In the genomic region with DNA sequence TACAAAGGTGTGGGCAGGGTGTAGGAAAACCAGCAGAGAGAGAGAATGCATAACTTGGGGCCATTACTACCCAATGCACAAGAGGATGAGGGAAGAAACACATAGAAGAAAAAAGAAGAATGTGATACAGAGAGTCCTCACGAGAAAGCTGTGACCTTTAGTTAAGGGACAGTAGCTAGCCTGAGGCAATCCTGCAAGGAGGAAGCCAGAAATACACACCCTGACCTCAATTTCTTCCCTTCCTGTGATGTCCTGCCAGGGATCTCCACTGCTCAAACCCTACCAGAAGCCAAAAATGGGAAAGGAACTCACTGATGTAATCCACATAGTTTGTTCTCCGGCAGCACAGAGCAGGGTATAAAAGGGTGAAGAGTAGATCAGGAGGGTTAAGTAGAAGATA, we compare ENCODE assay signal across 16 cellular contexts. TPM values are rescaled to one million over a fixed set of nuclear protein-coding genes. Genes with fewer than 3 reads are reported as not detected.
"Had no signal": no experiment of that assay in that cellular context is flagged by ENCODE, and none has a peak within 500 bp of the region (broad histone marks: within the 10 kb centered on the region; RNA-seq: fewer than 3 reads in every experiment).

No MANE protein-coding gene starts in this region.

- H3K36me3 ChIP-seq: esophagus muscularis mucosa, upper lobe of right lung had no signal

- DNase-seq: activated CD4-positive, alpha-beta T cell treated with anti-CD3 and anti-CD28 coated beads, Interleukin-2, amount 50 U/mL, for 48 hours; activated CD4-positive, CD25-positive, alpha-beta regulatory T cell treated with anti-CD3 and anti-CD28 coated beads, Interleukin-2, amount 50 U/mL, for 72 hours; activated CD8-positive, alpha-beta memory T cell treated with anti-CD3 and anti-CD28 coated beads, Interleukin-2, amount 10 ng/mL, durations not matched to agents 7 days and 5 days; activated effector memory CD4-positive, alpha-beta T cell treated with Interleukin-2 at 50 U/mL for 16 hours; activated T-cell treated with anti-CD3 and anti-CD28 coated beads, Interleukin-2, amount 50 U/mL, for 24 hours; amniotic stem cell; hippocampal formation; left ventricle myocardium superior; retina; stimulated activated CD4-positive, alpha-beta T cell treated with anti-CD3 and anti-CD28 coated beads, Interleukin-4, amount 100 ng/mL, for 24 hours; stimulated activated naive CD8-positive, alpha-beta T cell treated with anti-CD3 and anti-CD28 coated beads, Interleukin-15, amount 100 ng/mL, for 72 hours; testis; upper lobe of right lung had no signal

- H3K4me1 Mint-ChIP-seq: activated CD8-positive, alpha-beta memory T cell treated with anti-CD3 and anti-CD28 coated beads, Interleukin-2, amount 10 ng/mL, durations not matched to agents 7 days and 5 days; activated naive CD4-positive, alpha-beta T cell treated with anti-CD3 and anti-CD28 coated beads, Interleukin-2, amount 50 U/mL, for 24 hours; stimulated activated naive CD8-positive, alpha-beta T cell treated with anti-CD3 and anti-CD28 coated beads, Interleukin-15, amount 100 ng/mL, for 72 hours had no signal

- H3K4me1 ChIP-seq: esophagus muscularis mucosa, testis, upper lobe of right lung had no signal

- H3K9me3 ChIP-seq: esophagus muscularis mucosa, testis, upper lobe of right lung had no signal

- H3K27me3 ChIP-seq: esophagus muscularis mucosa, testis, upper lobe of right lung had no signal

- H3K36me3 Mint-ChIP-seq: activated CD8-positive, alpha-beta memory T cell treated with anti-CD3 and anti-CD28 coated beads, Interleukin-2, amount 10 ng/mL, durations not matched to agents 7 days and 5 days had no signal

- H3K4me3 ChIP-seq: esophagus muscularis mucosa, testis, upper lobe of right lung had no signal

- H3K27me3 Mint-ChIP-seq: activated CD8-positive, alpha-beta memory T cell treated with anti-CD3 and anti-CD28 coated beads, Interleukin-2, amount 10 ng/mL, durations not matched to agents 7 days and 5 days; activated naive CD4-positive, alpha-beta T cell treated with anti-CD3 and anti-CD28 coated beads, Interleukin-2, amount 50 U/mL, for 24 hours; stimulated activated naive CD8-positive, alpha-beta T cell treated with anti-CD3 and anti-CD28 coated beads, Interleukin-15, amount 100 ng/mL, for 72 hours had no signal

- H3K27ac ChIP-seq: esophagus muscularis mucosa, testis, upper lobe of right lung had no signal

- H3K4me3 Mint-ChIP-seq: activated CD8-positive, alpha-beta memory T cell treated with anti-CD3 and anti-CD28 coated beads, Interleukin-2, amount 10 ng/mL, durations not matched to agents 7 days and 5 days; activated naive CD4-positive, alpha-beta T cell treated with anti-CD3 and anti-CD28 coated beads, Interleukin-2, amount 50 U/mL, for 24 hours; activated T-cell treated with anti-CD3 and anti-CD28 coated beads, Interleukin-2, amount 50 U/mL, for 24 hours; stimulated activated naive CD8-positive, alpha-beta T cell treated with anti-CD3 and anti-CD28 coated beads, Interleukin-15, amount 100 ng/mL, for 72 hours had no signal

- H3K27ac Mint-ChIP-seq: activated CD8-positive, alpha-beta memory T cell treated with anti-CD3 and anti-CD28 coated beads, Interleukin-2, amount 10 ng/mL, durations not matched to agents 7 days and 5 days; activated naive CD4-positive, alpha-beta T cell treated with anti-CD3 and anti-CD28 coated beads, Interleukin-2, amount 50 U/mL, for 24 hours; activated T-cell treated with anti-CD3 and anti-CD28 coated beads, Interleukin-2, amount 50 U/mL, for 24 hours; stimulated activated naive CD8-positive, alpha-beta T cell treated with anti-CD3 and anti-CD28 coated beads, Interleukin-15, amount 100 ng/mL, for 72 hours had no signal

- H3K9me3 Mint-ChIP-seq: activated naive CD4-positive, alpha-beta T cell treated with anti-CD3 and anti-CD28 coated beads, Interleukin-2, amount 50 U/mL, for 24 hours; activated T-cell treated with anti-CD3 and anti-CD28 coated beads, Interleukin-2, amount 50 U/mL, for 24 hours; stimulated activated naive CD8-positive, alpha-beta T cell treated with anti-CD3 and anti-CD28 coated beads, Interleukin-15, amount 100 ng/mL, for 72 hours had no signal

RNA-seq across cellular contexts. Expression of a gene that starts 17.8 kb away (rescaled TPM):
- total RNA-seq: left ventricle myocardium superior had no signal

RNA-seq across cellular contexts. Expression of a gene that starts 23.0 kb away (rescaled TPM):
- total RNA-seq: activated CD8-positive, alpha-beta memory T cell treated with anti-CD3 and anti-CD28 coated beads, Interleukin-2, amount 10 ng/mL, durations not matched to agents 7 days and 5 days; esophagus muscularis mucosa; kidney epithelial cell; left ventricle myocardium superior; upper lobe of right lung had no signal
